ENCODE assay signal across 8 cellular contexts in genomic region chr2:74587664-74588277, GRCh38.
DNase-seq lines count a peak whose midpoint lies in the region; ATAC-seq lines count a peak whose summit lies in the region.

No MANE protein-coding gene starts in this region.

- no peak overlapping the region for H3K27ac Mint-ChIP-seq in effector memory CD8-positive, alpha-beta T cell

- DNase-seq in AG08396 (ENCODE audit: low spot score) (peak; percentile 69), NCI-H774 (lab: John Stamatoyannopoulos, UW) (peak; percentile 31), medulla oblongata (ENCODE audit: extremely low spot score) (peak; percentile 87)
- peak; percentile 42 to 57 for DNase-seq in activated CD4-positive, alpha-beta T cell treated with anti-CD3 and anti-CD28 coated beads, Interleukin-2, amount 50 U/mL, for 4 hours
- peak; percentile 42 to 59 (median 44) for DNase-seq in effector memory CD8-positive, alpha-beta T cell
- peak; percentile 25 for DNase-seq in stimulated activated CD8-positive, alpha-beta memory T cell treated with anti-CD3 and anti-CD28 coated beads, Interleukin-7, amount 100 ng/mL, for 24 hours (ENCODE audit: low read depth)

- peak; percentile 60 for ATAC-seq in GM18867 (IDR thresholded peaks at IDR 0.05; ENCODE audit: unreplicated experiment)
- peak; percentile 71 for ATAC-seq in HG03432 (IDR thresholded peaks at IDR 0.05; ENCODE audit: unreplicated experiment)
- peak; percentile 80 for ATAC-seq in effector memory CD8-positive, alpha-beta T cell (replicated peaks)

- no peaks in the 10 kb centered on the region for H3K4me1 Mint-ChIP-seq in effector memory CD8-positive, alpha-beta T cell (ENCODE audit: low read depth in 2 of 2)

- H3K4me3 Mint-ChIP-seq in effector memory CD8-positive, alpha-beta T cell = no peak overlapping the region

- H3K9me3 Mint-ChIP-seq in effector memory CD8-positive, alpha-beta T cell = no peaks in the 10 kb centered on the region

- no peaks in the 10 kb centered on the region for H3K36me3 Mint-ChIP-seq in effector memory CD8-positive, alpha-beta T cell (ENCODE audit: insufficient read depth)

- peaks cover 28% of the 10 kb centered on the region in 2 donors for H3K27me3 Mint-ChIP-seq in effector memory CD8-positive, alpha-beta T cell

Comparison
In these comparisons a context has a peak if more than half of its experiments do, and no peak if none do; other contexts are left out.
1. Peak in every context shown above with its lines: DNase-seq and ATAC-seq.
2. DNase-seq: peak in every context shown above with its lines; median percentile 87 in medulla oblongata; 69 in AG08396; 50 in activated CD4-positive, alpha-beta T cell treated with anti-CD3 and anti-CD28 coated beads, Interleukin-2, amount 50 U/mL, for 4 hours; 44 in effector memory CD8-positive, alpha-beta T cell; 31 in NCI-H774; 25 in stimulated activated CD8-positive, alpha-beta memory T cell treated with anti-CD3 and anti-CD28 coated beads, Interleukin-7, amount 100 ng/mL, for 24 hours.